In the genomic region with DNA sequence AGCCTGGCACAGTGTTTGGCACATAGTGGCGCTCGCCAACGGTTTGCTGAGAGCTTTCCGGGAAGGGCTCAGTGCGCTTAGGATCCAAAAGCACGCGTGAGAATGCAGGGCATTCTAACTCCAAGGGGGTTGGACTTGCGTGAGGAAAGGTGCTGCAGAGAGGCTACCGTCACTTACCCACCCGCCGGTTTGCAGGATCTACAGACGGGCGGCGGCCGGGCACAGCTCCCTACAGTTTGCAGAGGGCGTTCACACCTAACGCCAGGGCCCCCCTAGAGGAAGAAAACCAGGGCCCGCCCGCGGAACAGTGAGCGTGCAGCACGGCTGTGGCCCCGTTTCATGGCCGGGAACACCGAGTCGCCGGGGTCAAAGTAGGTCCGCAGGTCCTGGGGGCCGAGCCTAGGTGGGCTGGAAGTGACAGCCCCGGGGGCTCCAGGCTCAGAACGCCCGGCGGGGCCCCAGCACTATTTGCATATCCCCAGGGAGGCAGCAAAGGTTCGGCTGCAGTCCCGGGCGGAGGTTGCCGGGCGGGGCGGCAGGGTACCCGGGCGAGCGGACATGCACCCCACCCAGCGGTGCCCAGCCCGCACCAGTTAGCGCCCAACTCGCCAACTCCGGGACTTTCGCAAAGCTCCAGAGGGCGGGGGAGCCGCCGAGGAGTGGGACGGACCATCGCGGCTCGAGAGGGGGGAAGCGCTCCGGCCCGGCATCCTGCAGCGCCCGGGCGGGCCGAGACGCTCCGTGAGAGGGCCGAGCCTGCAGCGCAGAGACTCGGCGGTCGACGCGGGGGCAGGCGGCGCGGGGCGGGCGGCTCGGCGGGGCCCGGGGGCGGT, we compare ENCODE assay signal across 1 cellular context.
TF ChIP-seq lines count a peak whose summit lies in the region.

No MANE protein-coding gene starts in this region.

TF ChIP-seq in K562, 482 proteins besides CTCF, POLR2A, EP300 and RAD21 (continued from another document and continues in another):
- TF ChIP-seq FOXM1 (IDR thresholded peaks at IDR 0.05; ENCODE audit: low read depth) (no peak), FOXM1 (CRISPR knock-in tag; IDR thresholded peaks at IDR 0.05; ENCODE audit: low read depth) (peak; percentile 94), FUS (optimal IDR thresholded peaks at IDR 0.05; ENCODE audit: low read depth, low read length) (peak; percentile 38), XRCC5 (IDR thresholded peaks at IDR 0.05; ENCODE audit: low read depth, low read length) (peak; percentile 73; the same call in 1 of the 2 replicates), ZBTB8A (IDR thresholded peaks at IDR 0.05; ENCODE audit: partially characterized antibody) (no peak), BRD9 (IDR thresholded peaks at IDR 0.05; ENCODE audit: low read depth, partially characterized antibody) (peak; percentile 34), PCBP2 (IDR thresholded peaks at IDR 0.05; ENCODE audit: low read depth, low read length, poor library complexity, severe bottlenecking) (no peak), U2AF1 (optimal IDR thresholded peaks at IDR 0.05; ENCODE audit: low read depth, low read length) (peak; percentile 69), RCOR1 (IDR thresholded peaks at IDR 0.05; ENCODE audit: borderline replicate concordance in 1 of 2, low read depth in 2 of 2, low read length in 2 of 2) (peak in 1 of 2 experiments; percentile 51; a peak in 1 of 4 replicates), SUPT5H (IDR thresholded peaks at IDR 0.05) (peak; percentile 63; the same call in 1 of the 2 replicates), PHF21A (IDR thresholded peaks at IDR 0.05; ENCODE audit: borderline replicate concordance, low read depth) (no peak), MAFG (tag; conservative IDR thresholded peaks at IDR 0.05) (no peak), DNMT1 (IDR thresholded peaks at IDR 0.05) (no peak), POLR2AphosphoS5 (IDR thresholded peaks at IDR 0.05; ENCODE audit: control insufficient read depth, insufficient read depth, low read depth, low read length) (peak; percentile 8; the same call in 1 of the 2 replicates), HDAC2 (IDR thresholded peaks at IDR 0.05) (peak; percentile 76), TRIM28 (IDR thresholded peaks at IDR 0.05) (no peak; the same call in 1 of the 2 replicates), SAP30 (IDR thresholded peaks at IDR 0.05; ENCODE audit: borderline replicate concordance, insufficient read depth, low read depth, low read length, poor library complexity, severe bottlenecking) (peak; percentile 64), C11orf30 (IDR thresholded peaks at IDR 0.05; ENCODE audit: low read depth) (no peak), NFRKB (IDR thresholded peaks at IDR 0.05; ENCODE audit: low read depth) (no peak), SMARCE1 (IDR thresholded peaks at IDR 0.05) (peak; percentile 63; the same call in 1 of the 2 replicates), ZNF12 (CRISPR knock-in tag; IDR thresholded peaks at IDR 0.05) (0 out of 2 replicates have a peak, but pooled peaks have one; percentile 27), RB1 (IDR thresholded peaks at IDR 0.05; ENCODE audit: low read depth) (peak; percentile 22)
- TF ChIP-seq, protein P1, sequence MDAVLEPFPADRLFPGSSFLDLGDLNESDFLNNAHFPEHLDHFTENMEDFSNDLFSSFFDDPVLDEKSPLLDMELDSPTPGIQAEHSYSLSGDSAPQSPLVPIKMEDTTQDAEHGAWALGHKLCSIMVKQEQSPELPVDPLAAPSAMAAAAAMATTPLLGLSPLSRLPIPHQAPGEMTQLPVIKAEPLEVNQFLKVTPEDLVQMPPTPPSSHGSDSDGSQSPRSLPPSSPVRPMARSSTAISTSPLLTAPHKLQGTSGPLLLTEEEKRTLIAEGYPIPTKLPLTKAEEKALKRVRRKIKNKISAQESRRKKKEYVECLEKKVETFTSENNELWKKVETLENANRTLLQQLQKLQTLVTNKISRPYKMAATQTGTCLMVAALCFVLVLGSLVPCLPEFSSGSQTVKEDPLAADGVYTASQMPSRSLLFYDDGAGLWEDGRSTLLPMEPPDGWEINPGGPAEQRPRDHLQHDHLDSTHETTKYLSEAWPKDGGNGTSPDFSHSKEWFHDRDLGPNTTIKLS (IDR thresholded peaks at IDR 0.05; ENCODE audit: borderline replicate concordance, low read depth) = no peak; the same call in 1 of the 2 replicates
- TF ChIP-seq, protein P2, sequence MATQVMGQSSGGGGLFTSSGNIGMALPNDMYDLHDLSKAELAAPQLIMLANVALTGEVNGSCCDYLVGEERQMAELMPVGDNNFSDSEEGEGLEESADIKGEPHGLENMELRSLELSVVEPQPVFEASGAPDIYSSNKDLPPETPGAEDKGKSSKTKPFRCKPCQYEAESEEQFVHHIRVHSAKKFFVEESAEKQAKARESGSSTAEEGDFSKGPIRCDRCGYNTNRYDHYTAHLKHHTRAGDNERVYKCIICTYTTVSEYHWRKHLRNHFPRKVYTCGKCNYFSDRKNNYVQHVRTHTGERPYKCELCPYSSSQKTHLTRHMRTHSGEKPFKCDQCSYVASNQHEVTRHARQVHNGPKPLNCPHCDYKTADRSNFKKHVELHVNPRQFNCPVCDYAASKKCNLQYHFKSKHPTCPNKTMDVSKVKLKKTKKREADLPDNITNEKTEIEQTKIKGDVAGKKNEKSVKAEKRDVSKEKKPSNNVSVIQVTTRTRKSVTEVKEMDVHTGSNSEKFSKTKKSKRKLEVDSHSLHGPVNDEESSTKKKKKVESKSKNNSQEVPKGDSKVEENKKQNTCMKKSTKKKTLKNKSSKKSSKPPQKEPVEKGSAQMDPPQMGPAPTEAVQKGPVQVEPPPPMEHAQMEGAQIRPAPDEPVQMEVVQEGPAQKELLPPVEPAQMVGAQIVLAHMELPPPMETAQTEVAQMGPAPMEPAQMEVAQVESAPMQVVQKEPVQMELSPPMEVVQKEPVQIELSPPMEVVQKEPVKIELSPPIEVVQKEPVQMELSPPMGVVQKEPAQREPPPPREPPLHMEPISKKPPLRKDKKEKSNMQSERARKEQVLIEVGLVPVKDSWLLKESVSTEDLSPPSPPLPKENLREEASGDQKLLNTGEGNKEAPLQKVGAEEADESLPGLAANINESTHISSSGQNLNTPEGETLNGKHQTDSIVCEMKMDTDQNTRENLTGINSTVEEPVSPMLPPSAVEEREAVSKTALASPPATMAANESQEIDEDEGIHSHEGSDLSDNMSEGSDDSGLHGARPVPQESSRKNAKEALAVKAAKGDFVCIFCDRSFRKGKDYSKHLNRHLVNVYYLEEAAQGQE (CRISPR knock-in tag; IDR thresholded peaks at IDR 0.05; ENCODE audit: low read depth) = 0 out of 2 replicates have a peak, but pooled peaks have one; percentile 41
- TF ChIP-seq, protein P3, sequence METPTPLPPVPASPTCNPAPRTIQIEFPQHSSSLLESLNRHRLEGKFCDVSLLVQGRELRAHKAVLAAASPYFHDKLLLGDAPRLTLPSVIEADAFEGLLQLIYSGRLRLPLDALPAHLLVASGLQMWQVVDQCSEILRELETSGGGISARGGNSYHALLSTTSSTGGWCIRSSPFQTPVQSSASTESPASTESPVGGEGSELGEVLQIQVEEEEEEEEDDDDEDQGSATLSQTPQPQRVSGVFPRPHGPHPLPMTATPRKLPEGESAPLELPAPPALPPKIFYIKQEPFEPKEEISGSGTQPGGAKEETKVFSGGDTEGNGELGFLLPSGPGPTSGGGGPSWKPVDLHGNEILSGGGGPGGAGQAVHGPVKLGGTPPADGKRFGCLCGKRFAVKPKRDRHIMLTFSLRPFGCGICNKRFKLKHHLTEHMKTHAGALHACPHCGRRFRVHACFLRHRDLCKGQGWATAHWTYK (CRISPR knock-in tag; IDR thresholded peaks at IDR 0.05) = peak; percentile 35; the same call in 1 of the 2 replicates
- TF ChIP-seq, protein P4, sequence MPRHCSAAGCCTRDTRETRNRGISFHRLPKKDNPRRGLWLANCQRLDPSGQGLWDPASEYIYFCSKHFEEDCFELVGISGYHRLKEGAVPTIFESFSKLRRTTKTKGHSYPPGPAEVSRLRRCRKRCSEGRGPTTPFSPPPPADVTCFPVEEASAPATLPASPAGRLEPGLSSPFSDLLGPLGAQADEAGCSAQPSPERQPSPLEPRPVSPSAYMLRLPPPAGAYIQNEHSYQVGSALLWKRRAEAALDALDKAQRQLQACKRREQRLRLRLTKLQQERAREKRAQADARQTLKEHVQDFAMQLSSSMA (CRISPR knock-in tag; IDR thresholded peaks at IDR 0.05) = no peak
- TF ChIP-seq, protein P5, sequence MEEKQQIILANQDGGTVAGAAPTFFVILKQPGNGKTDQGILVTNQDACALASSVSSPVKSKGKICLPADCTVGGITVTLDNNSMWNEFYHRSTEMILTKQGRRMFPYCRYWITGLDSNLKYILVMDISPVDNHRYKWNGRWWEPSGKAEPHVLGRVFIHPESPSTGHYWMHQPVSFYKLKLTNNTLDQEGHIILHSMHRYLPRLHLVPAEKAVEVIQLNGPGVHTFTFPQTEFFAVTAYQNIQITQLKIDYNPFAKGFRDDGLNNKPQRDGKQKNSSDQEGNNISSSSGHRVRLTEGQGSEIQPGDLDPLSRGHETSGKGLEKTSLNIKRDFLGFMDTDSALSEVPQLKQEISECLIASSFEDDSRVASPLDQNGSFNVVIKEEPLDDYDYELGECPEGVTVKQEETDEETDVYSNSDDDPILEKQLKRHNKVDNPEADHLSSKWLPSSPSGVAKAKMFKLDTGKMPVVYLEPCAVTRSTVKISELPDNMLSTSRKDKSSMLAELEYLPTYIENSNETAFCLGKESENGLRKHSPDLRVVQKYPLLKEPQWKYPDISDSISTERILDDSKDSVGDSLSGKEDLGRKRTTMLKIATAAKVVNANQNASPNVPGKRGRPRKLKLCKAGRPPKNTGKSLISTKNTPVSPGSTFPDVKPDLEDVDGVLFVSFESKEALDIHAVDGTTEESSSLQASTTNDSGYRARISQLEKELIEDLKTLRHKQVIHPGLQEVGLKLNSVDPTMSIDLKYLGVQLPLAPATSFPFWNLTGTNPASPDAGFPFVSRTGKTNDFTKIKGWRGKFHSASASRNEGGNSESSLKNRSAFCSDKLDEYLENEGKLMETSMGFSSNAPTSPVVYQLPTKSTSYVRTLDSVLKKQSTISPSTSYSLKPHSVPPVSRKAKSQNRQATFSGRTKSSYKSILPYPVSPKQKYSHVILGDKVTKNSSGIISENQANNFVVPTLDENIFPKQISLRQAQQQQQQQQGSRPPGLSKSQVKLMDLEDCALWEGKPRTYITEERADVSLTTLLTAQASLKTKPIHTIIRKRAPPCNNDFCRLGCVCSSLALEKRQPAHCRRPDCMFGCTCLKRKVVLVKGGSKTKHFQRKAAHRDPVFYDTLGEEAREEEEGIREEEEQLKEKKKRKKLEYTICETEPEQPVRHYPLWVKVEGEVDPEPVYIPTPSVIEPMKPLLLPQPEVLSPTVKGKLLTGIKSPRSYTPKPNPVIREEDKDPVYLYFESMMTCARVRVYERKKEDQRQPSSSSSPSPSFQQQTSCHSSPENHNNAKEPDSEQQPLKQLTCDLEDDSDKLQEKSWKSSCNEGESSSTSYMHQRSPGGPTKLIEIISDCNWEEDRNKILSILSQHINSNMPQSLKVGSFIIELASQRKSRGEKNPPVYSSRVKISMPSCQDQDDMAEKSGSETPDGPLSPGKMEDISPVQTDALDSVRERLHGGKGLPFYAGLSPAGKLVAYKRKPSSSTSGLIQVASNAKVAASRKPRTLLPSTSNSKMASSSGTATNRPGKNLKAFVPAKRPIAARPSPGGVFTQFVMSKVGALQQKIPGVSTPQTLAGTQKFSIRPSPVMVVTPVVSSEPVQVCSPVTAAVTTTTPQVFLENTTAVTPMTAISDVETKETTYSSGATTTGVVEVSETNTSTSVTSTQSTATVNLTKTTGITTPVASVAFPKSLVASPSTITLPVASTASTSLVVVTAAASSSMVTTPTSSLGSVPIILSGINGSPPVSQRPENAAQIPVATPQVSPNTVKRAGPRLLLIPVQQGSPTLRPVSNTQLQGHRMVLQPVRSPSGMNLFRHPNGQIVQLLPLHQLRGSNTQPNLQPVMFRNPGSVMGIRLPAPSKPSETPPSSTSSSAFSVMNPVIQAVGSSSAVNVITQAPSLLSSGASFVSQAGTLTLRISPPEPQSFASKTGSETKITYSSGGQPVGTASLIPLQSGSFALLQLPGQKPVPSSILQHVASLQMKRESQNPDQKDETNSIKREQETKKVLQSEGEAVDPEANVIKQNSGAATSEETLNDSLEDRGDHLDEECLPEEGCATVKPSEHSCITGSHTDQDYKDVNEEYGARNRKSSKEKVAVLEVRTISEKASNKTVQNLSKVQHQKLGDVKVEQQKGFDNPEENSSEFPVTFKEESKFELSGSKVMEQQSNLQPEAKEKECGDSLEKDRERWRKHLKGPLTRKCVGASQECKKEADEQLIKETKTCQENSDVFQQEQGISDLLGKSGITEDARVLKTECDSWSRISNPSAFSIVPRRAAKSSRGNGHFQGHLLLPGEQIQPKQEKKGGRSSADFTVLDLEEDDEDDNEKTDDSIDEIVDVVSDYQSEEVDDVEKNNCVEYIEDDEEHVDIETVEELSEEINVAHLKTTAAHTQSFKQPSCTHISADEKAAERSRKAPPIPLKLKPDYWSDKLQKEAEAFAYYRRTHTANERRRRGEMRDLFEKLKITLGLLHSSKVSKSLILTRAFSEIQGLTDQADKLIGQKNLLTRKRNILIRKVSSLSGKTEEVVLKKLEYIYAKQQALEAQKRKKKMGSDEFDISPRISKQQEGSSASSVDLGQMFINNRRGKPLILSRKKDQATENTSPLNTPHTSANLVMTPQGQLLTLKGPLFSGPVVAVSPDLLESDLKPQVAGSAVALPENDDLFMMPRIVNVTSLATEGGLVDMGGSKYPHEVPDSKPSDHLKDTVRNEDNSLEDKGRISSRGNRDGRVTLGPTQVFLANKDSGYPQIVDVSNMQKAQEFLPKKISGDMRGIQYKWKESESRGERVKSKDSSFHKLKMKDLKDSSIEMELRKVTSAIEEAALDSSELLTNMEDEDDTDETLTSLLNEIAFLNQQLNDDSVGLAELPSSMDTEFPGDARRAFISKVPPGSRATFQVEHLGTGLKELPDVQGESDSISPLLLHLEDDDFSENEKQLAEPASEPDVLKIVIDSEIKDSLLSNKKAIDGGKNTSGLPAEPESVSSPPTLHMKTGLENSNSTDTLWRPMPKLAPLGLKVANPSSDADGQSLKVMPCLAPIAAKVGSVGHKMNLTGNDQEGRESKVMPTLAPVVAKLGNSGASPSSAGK (IDR thresholded peaks at IDR 0.05) = peak; percentile 58
- TF ChIP-seq, protein P6, sequence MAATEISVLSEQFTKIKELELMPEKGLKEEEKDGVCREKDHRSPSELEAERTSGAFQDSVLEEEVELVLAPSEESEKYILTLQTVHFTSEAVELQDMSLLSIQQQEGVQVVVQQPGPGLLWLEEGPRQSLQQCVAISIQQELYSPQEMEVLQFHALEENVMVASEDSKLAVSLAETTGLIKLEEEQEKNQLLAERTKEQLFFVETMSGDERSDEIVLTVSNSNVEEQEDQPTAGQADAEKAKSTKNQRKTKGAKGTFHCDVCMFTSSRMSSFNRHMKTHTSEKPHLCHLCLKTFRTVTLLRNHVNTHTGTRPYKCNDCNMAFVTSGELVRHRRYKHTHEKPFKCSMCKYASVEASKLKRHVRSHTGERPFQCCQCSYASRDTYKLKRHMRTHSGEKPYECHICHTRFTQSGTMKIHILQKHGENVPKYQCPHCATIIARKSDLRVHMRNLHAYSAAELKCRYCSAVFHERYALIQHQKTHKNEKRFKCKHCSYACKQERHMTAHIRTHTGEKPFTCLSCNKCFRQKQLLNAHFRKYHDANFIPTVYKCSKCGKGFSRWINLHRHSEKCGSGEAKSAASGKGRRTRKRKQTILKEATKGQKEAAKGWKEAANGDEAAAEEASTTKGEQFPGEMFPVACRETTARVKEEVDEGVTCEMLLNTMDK (IDR thresholded peaks at IDR 0.05; ENCODE audit: borderline replicate concordance, insufficient read depth, low read depth, low read length, poor library complexity, severe bottlenecking) = peak; percentile 93
